14 cellular contexts compared by ENCODE assay signal in genomic region chr12:69546693-69547438, GRCh38. TPM values are rescaled to one million over a fixed set of nuclear protein-coding genes. Genes with fewer than 3 reads are reported as not detected.
A peak's percentile ranks its signal among the peaks of the same experiment; 100 is the strongest.
DNase-seq lines count a peak whose midpoint lies in the region; ATAC-seq and TF ChIP-seq lines count a peak whose summit lies in the region.
"Had no signal": no experiment of that assay in that cellular context is flagged by ENCODE, and none has a peak within 500 bp of the region (broad histone marks: within the 10 kb centered on the region; RNA-seq: fewer than 3 reads in every experiment).

No MANE protein-coding gene starts in this region.

- H3K27ac ChIP-seq in OCI-LY7 (ENCODE audit: low read depth, low read length, poor library complexity, severe bottlenecking), result no peak overlapping the region
- H3K27ac ChIP-seq in caudate nucleus (ENCODE audit: low read depth, low read length), result no peak overlapping the region
- H3K27ac ChIP-seq: C4-2B had no signal

- H2AFZ ChIP-seq in OCI-LY7 (ENCODE audit: low read length), result no peak overlapping the region

- no peaks in the 10 kb centered on the region for H4K20me1 ChIP-seq in OCI-LY7 (ENCODE audit: insufficient read depth, low read length)

- H3K9me2 ChIP-seq in OCI-LY7 (ENCODE audit: insufficient read depth, low read length), result no peaks in the 10 kb centered on the region

- peaks cover 19% of the 10 kb centered on the region; the same call in 1 of the 2 replicates for H3K9me3 ChIP-seq in OCI-LY7 (ENCODE audit: low read length)

- no peaks in the 10 kb centered on the region for H3K79me2 ChIP-seq in OCI-LY7 (ENCODE audit: insufficient read depth, low read depth, low read length)

- no peak overlapping the region for H3K4me2 ChIP-seq in OCI-LY7 (ENCODE audit: low read length)

- no TSS peak for BruUV-seq in OCI-LY7 (replicated peaks; lab: Mats Ljungman, UMichigan)

- DNase-seq in OCI-LY7 (ENCODE audit: low spot score) (no peak), caudate nucleus (lab: John Stamatoyannopoulos, UW) (no peak), SKM-1 (lab: John Stamatoyannopoulos, UW; ENCODE audit: unreplicated experiment) (no peak)
- DNase-seq in stimulated activated CD4-positive, alpha-beta T cell treated with anti-CD3 and anti-CD28 coated beads, Interleukin-12 subunit alpha, Interleukin-12 subunit beta, amount 100 ng/mL, for 4 hours, result no peak
- DNase-seq: activated naive CD8-positive, alpha-beta T cell treated with anti-CD3 and anti-CD28 coated beads, Interleukin-2, amount 10 ng/mL, durations not matched to agents 7 days and 5 days; H9; NCI-H2107; NK-92 treated with Interleukin-12 subunit alpha and Interleukin-12 subunit beta, amount 100 ng/mL, for 24 hours; SIG-M5 had no signal

- no peak for TF ChIP-seq CTCF in OCI-LY7 (conservative IDR thresholded peaks at IDR 0.05; ENCODE audit: low read length)

- no peaks in the 10 kb centered on the region for H3K4me1 ChIP-seq in OCI-LY7 (ENCODE audit: insufficient read depth, low read length, poor library complexity, severe bottlenecking)

- POLR2A ChIA-PET in OCI-LY7 (lab: Charles Lee), result no interaction called here

- H3K4me3 ChIP-seq in OCI-LY7 (ENCODE audit: low read depth, low read length, poor library complexity, severe bottlenecking), result no peak overlapping the region

- ATAC-seq in GM18870 (IDR thresholded peaks at IDR 0.05; ENCODE audit: unreplicated experiment) (peak; percentile 90), GM19467 (IDR thresholded peaks at IDR 0.05; ENCODE audit: unreplicated experiment) (peak; percentile 94), HG02943 (IDR thresholded peaks at IDR 0.05; ENCODE audit: low read depth, unreplicated experiment) (peak; percentile 65), HG03520 (IDR thresholded peaks at IDR 0.05; ENCODE audit: unreplicated experiment) (peak; percentile 90)

- peaks cover 5% of the 10 kb centered on the region; the same call in 1 of the 2 replicates for H3K36me3 ChIP-seq in OCI-LY7 (ENCODE audit: insufficient read depth, low read length)

- intact Hi-C loops in OCI-LY7 (cut with micrococcal nuclease; ENCODE audit: unreplicated experiment), result no loop called here

- CTCF ChIA-PET in OCI-LY7 (lab: Charles Lee; ENCODE audit: unreplicated experiment), result no interaction called here

RNA-seq across cellular contexts. Expression of gene CCT2, which starts 38.4 kb away (rescaled TPM):
- total RNA-seq in OCI-LY7 (2014; rRNA removed; shearing (Covaris generic)), result 248 and 264 TPM in 2 replicates
- total RNA-seq in OCI-LY7 (2022), result 270 and 317 TPM in 2 replicates
